ENCODE assay signal across 8 cellular contexts in genomic region chr21:32727478-32727727, GRCh38. TPM values are rescaled to one million over a fixed set of nuclear protein-coding genes. Genes with fewer than 3 reads are reported as not detected.
DNase-seq lines count a peak whose midpoint lies in the region; ATAC-seq, FAIRE-seq and TF ChIP-seq lines count a peak whose summit lies in the region.

No MANE protein-coding gene starts in this region.

- H3K27ac ChIP-seq in SK-N-SH (ENCODE audit: low read depth in 2 of 2, low read length in 1 of 2): peak overlapping the region; percentile 79 to 81
- H3K27ac ChIP-seq in HepG2 (ENCODE audit: extremely low read length, insufficient read depth, low read length): peak overlapping the region; percentile 84
- H3K27ac ChIP-seq in tibial nerve: peak overlapping the region; percentile 41 to 91 (median 86)

- H3K9me3 ChIP-seq in SK-N-SH: no peaks in the 10 kb centered on the region
- no peaks in the 10 kb centered on the region for H3K9me3 ChIP-seq in adipocyte (ENCODE audit: control insufficient read depth, low read length)
- H3K9me3 ChIP-seq in HepG2 (ENCODE audit: low read length): no peaks in the 10 kb centered on the region
- H3K9me3 ChIP-seq in tibial nerve: no peaks in the 10 kb centered on the region

- no peaks in the 10 kb centered on the region for H3F3A ChIP-seq in SK-N-SH (replicated peaks; ENCODE audit: insufficient read depth)

- FAIRE-seq in HepG2 (lab: Jason Lieb, UNC): no peak

- in situ Hi-C loops in HepG2 (cut with HindIII; ENCODE audit: extremely low pct_ligation_motif_present, low pct_unique_long_range_greater_than_20kb): loop anchor here (5.0 kb wide), 1 partner anchor 45 kb away; the partner anchor contains the start of gene PAXBP1

- H3K27me3 ChIP-seq in SK-N-SH (ENCODE audit: insufficient read depth) (no peaks in the 10 kb centered on the region), adipocyte (replicated peaks; ENCODE audit: control insufficient read depth, insufficient read depth, low read length) (no peaks in the 10 kb centered on the region), HepG2 (ENCODE audit: control insufficient read depth in 1 of 2, insufficient read depth in 2 of 2, low read length in 2 of 2) (no peaks in the 10 kb centered on the region; a peak in 1 of 5 replicates), tibial nerve (no peaks in the 10 kb centered on the region)

- H3K79me2 ChIP-seq in SK-N-SH (ENCODE audit: insufficient read depth) (peaks cover 17% of the 10 kb centered on the region), HepG2 (ENCODE audit: insufficient read depth, low read length) (no peaks in the 10 kb centered on the region)

- 0% methylated on average over 13 of the region's 29 CpGs for WGBS in SK-N-SH (ENCODE audit: low lambda C conversion rate)
- WGBS in HepG2 (ENCODE audit: low lambda C conversion rate): 0% methylated on average over 5 of the region's 29 CpGs
- WGBS in tibial nerve, 2 donors: 0% methylated on average over 6 to 29 of the region's 29 CpGs

- TF ChIP-seq EP300 in SK-N-SH (IDR thresholded peaks at IDR 0.05; ENCODE audit: borderline replicate concordance in 1 of 2, low read depth in 1 of 2, low read length in 1 of 2): no peak
- TF ChIP-seq EP300 in HepG2 (IDR thresholded peaks at IDR 0.05; ENCODE audit: low read depth in 2 of 2, low read length in 2 of 2): no peak
- TF ChIP-seq EP300 in HepG2 (CRISPR knock-in tag; IDR thresholded peaks at IDR 0.05; ENCODE audit: borderline replicate concordance): no peak
- TF ChIP-seq EP300 in tibial nerve (IDR thresholded peaks at IDR 0.05): no peak

- H3K4me3 ChIP-seq in SK-N-SH (ENCODE audit: low read depth in 2 of 2, low read length in 1 of 2) (peak overlapping the region; percentile 83 to 94), adipocyte (ENCODE audit: low read length) (peak overlapping the region; percentile 93), HepG2 (replicated peaks in 1 of 3; ENCODE audit: insufficient read depth in 1 of 3, low read depth in 2 of 3, low read length in 3 of 3) (peak overlapping the region; percentile 76 to 94 (median 91)), tibial nerve (peak overlapping the region; percentile 74 to 96 (median 92))

- ATAC-seq in SK-N-SH treated with all-trans-retinoic acid at 6 μM for 48 hours (no peak), HG03159 (IDR thresholded peaks at IDR 0.05; ENCODE audit: unreplicated experiment) (peak; percentile 17), HepG2 (peak; percentile 52)

- no peak for TF ChIP-seq CTCF in SK-N-SH (IDR thresholded peaks at IDR 0.05)
- no peak for TF ChIP-seq CTCF in HepG2 (CRISPR knock-in tag; IDR thresholded peaks at IDR 0.05)
- TF ChIP-seq CTCF in tibial nerve (IDR thresholded peaks at IDR 0.05): no peak

- H4K20me1 ChIP-seq in SK-N-SH (ENCODE audit: insufficient read depth): no peaks in the 10 kb centered on the region
- no peaks in the 10 kb centered on the region for H4K20me1 ChIP-seq in HepG2 (ENCODE audit: insufficient read depth, low read length)

- H3K4me2 ChIP-seq in SK-N-SH: peak overlapping the region; percentile 86
- H3K4me2 ChIP-seq in HepG2 (ENCODE audit: low read depth, low read length): peak overlapping the region; percentile 75

- peak overlapping the region; percentile 95 for H2AFZ ChIP-seq in SK-N-SH (ENCODE audit: low read depth)
- peak overlapping the region; percentile 71 for H2AFZ ChIP-seq in HepG2 (ENCODE audit: low read length)

- TF ChIP-seq POLR2A in HepG2 (IDR thresholded peaks at IDR 0.05; ENCODE audit: insufficient read depth in 1 of 2, low read depth in 2 of 2, low read length in 2 of 2) (no peak), tibial nerve (IDR thresholded peaks at IDR 0.05) (no peak)

- TF ChIP-seq RAD21 in SK-N-SH (IDR thresholded peaks at IDR 0.05; ENCODE audit: low read length): no peak
- no peak for TF ChIP-seq RAD21 in HepG2 (CRISPR knock-in tag; IDR thresholded peaks at IDR 0.05)

- POLR2A ChIA-PET in SK-N-SH (lab: Yijun Ruan, JAX): interaction anchor here (0.7 to 1.5 kb wide), 5 partner anchors 11 to 115 kb away, joined by 3 to 11 read pairs (median 4); partner anchors contain the start of genes CFAP298 and PAXBP1
- POLR2A ChIA-PET in HepG2 (lab: Yijun Ruan, JAX): interaction anchor here (0.7 to 3.2 kb wide), 11 partner anchors 9 to 995 kb away, joined by 3 to 31 read pairs (median 4); partner anchors contain the start of genes CFAP298, DONSON, IFNAR1 and PAXBP1

- H3K4me1 ChIP-seq in SK-N-SH (ENCODE audit: control insufficient read depth in 1 of 2, insufficient read depth in 2 of 2, low read depth in 1 of 2, low read length in 1 of 2) (peaks cover 0 to 14% of the 10 kb centered on the region in 2 experiments; a peak in 2 of 4 replicates), adipocyte (ENCODE audit: control insufficient read depth, insufficient read depth, low read length) (peaks cover 7% of the 10 kb centered on the region), HepG2 (ENCODE audit: insufficient read depth, low read length) (peaks cover 15% of the 10 kb centered on the region; the same call in 1 of the 2 replicates), tibial nerve (peaks cover 4 to 34% (median 5%) of the 10 kb centered on the region in 4 donors)

- no TSS peak for BruUV-seq in HepG2 (replicated peaks; lab: Mats Ljungman, UMichigan)

- H3K36me3 ChIP-seq in SK-N-SH (replicated peaks in 1 of 2; ENCODE audit: control insufficient read depth in 1 of 2, insufficient read depth in 2 of 2, low read length in 1 of 2): peaks cover 2 to 11% of the 10 kb centered on the region in 2 experiments
- H3K36me3 ChIP-seq in adipocyte (ENCODE audit: control insufficient read depth, insufficient read depth, low read length, severe bottlenecking): peaks cover under 1% of the 10 kb centered on the region
- H3K36me3 ChIP-seq in HepG2 (replicated peaks in 1 of 2; ENCODE audit: control insufficient read depth in 1 of 2, insufficient read depth in 2 of 2, low read length in 2 of 2): no peaks in the 10 kb centered on the region
- H3K36me3 ChIP-seq in tibial nerve: peaks cover 0 to 16% (median 0%) of the 10 kb centered on the region in 3 donors

- intact Hi-C loops in HepG2 (cut with micrococcal nuclease; ENCODE audit: unreplicated experiment): loop anchor here (5.0 kb wide), 2 partner anchors 40 to 75 kb away; no protein-coding TSS in a partner anchor

- CTCF ChIA-PET in SK-N-SH (lab: Yijun Ruan, JAX) (interaction anchor here (0.7 to 1.9 kb wide), 6 partner anchors 10 to 116 kb away, joined by 3 to 8 read pairs (median 4); partner anchors contain the start of gene CFAP298), HepG2 (lab: Yijun Ruan, JAX; ENCODE audit: low intra/inter-chr PET ratio, low total read pairs) (no interaction called here)

- no peaks in the 10 kb centered on the region for H3K9me2 ChIP-seq in SK-N-SH

- DNase-seq in SK-N-SH (no peak), adipocyte (ENCODE audit: low read depth) (no peak), HepG2 (ENCODE audit: low spot score) (no peak), tibial nerve (ENCODE audit: low spot score in 2 of 2) (no peak), SK-N-DZ (ENCODE audit: low spot score) (no peak)
- no peak for DNase-seq in stimulated activated CD8-positive, alpha-beta memory T cell treated with anti-CD3 and anti-CD28 coated beads, Interleukin-4, amount 100 ng/mL, for 48 hours

- H3K9ac ChIP-seq in SK-N-SH (peak overlapping the region; percentile 68), adipocyte (ENCODE audit: low read length) (peak overlapping the region; percentile 90), HepG2 (ENCODE audit: insufficient read depth, low read depth, low read length) (peak overlapping the region; percentile 79)

RNA-seq across cellular contexts. Expression of gene SYNJ1, which starts 0.4 kb away (rescaled TPM):
- 3.3 TPM in 2 replicates for polyA plus RNA-seq in SK-N-SH (2012; rRNA removed)
- polyA plus RNA-seq in SK-N-SH (2012; cell fraction: cytosol; rRNA removed): 4.5 and 4.7 TPM in 2 replicates
- 8.8 and 11.7 TPM in 2 replicates for polyA plus RNA-seq in SK-N-SH (2012; cell fraction: nucleus; rRNA removed)
- total RNA-seq in HepG2 (2016; rRNA removed; fragmentation: Illumina TruSeq; extraction: Trizol): 2.7 and 6.4 TPM in 2 replicates
- 0.79 and 0.81 TPM in 2 replicates for total RNA-seq in HepG2 (2016; cell fraction: cytosol; rRNA removed; fragmentation: Illumina TruSeq; extraction: Trizol; ENCODE audit: low read depth)
- 2.8 and 6.0 TPM in 2 replicates for total RNA-seq in HepG2 (2016; cell fraction: insoluble cytoplasmic fraction; rRNA removed; fragmentation: Illumina TruSeq; extraction: Trizol)
- total RNA-seq in HepG2 (2016; cell fraction: membrane; rRNA removed; fragmentation: Illumina TruSeq; extraction: Trizol): 1.4 and 2.0 TPM in 2 replicates
- total RNA-seq in HepG2 (2016; cell fraction: nucleus; rRNA removed; fragmentation: Illumina TruSeq; extraction: Trizol): 5.3 and 5.5 TPM in 2 replicates
- polyA plus RNA-seq in HepG2 (2011; rRNA removed): 1.7 and 2.0 TPM in 2 replicates
- polyA plus RNA-seq in HepG2 (2011; cell fraction: cytosol; rRNA removed): 0.87 and 1.2 TPM in 2 replicates
- 5.9 and 6.7 TPM in 2 replicates for polyA plus RNA-seq in HepG2 (2011; cell fraction: nucleus; rRNA removed)
- 3.2 and 3.6 TPM in 2 replicates for polyA plus RNA-seq in HepG2 (2012)
- 0.16 and 0.20 TPM in 2 replicates for polyA plus RNA-seq in HepG2 (2016; cell fraction: cytosol; fragmentation: Illumina TruSeq; extraction: Trizol; ENCODE audit: low read depth)
- polyA plus RNA-seq in HepG2 (2016; cell fraction: insoluble cytoplasmic fraction; fragmentation: Illumina TruSeq; extraction: Trizol; ENCODE audit: low read depth): 3.7 and 5.3 TPM in 2 replicates
- 0.62 and 0.63 TPM in 2 replicates for polyA plus RNA-seq in HepG2 (2016; cell fraction: membrane; fragmentation: Illumina TruSeq; extraction: Trizol; ENCODE audit: low read depth)
- 8.5 and 10.3 TPM in 2 replicates for polyA plus RNA-seq in HepG2 (2016; cell fraction: nucleus; fragmentation: Illumina TruSeq; extraction: Trizol; ENCODE audit: insufficient read depth, low read depth)
- polyA minus RNA-seq in HepG2 (2011; rRNA and poly(A)+ RNA removed; ENCODE audit: low replicate concordance): 3.5 and 10.1 TPM in 2 replicates
- 2.1 and 2.3 TPM in 2 replicates for polyA minus RNA-seq in HepG2 (2011; cell fraction: cytosol; rRNA and poly(A)+ RNA removed)
- polyA minus RNA-seq in HepG2 (2011; cell fraction: nucleus; rRNA and poly(A)+ RNA removed): 7.3 and 11.2 TPM in 2 replicates
- total RNA-seq in tibial nerve: 10 to 100 TPM in 3 of 4 donors, 1 to 10 TPM in 1; 8.0 to 21.4 (median 13.3) TPM
- polyA plus RNA-seq in SK-N-DZ (2014; cell fraction: cytosol; rRNA removed): 2.1 and 5.2 TPM in 2 replicates
- polyA plus RNA-seq in SK-N-DZ (2014; cell fraction: nucleus; rRNA removed): 8.7 and 16.8 TPM in 2 replicates

RNA-seq across cellular contexts. Expression of gene PAXBP1, which starts 44.2 kb away (rescaled TPM):
- 9.4 and 11.6 TPM in 2 replicates for polyA plus RNA-seq in SK-N-SH (2012; rRNA removed)
- polyA plus RNA-seq in SK-N-SH (2012; cell fraction: cytosol; rRNA removed): 5.7 and 6.7 TPM in 2 replicates
- 27.7 and 55.9 TPM in 2 replicates for polyA plus RNA-seq in SK-N-SH (2012; cell fraction: nucleus; rRNA removed)
- total RNA-seq in HepG2 (2016; rRNA removed; fragmentation: Illumina TruSeq; extraction: Trizol): 24.6 and 40.8 TPM in 2 replicates
- total RNA-seq in HepG2 (2016; cell fraction: cytosol; rRNA removed; fragmentation: Illumina TruSeq; extraction: Trizol; ENCODE audit: low read depth): 6.0 and 6.9 TPM in 2 replicates
- total RNA-seq in HepG2 (2016; cell fraction: insoluble cytoplasmic fraction; rRNA removed; fragmentation: Illumina TruSeq; extraction: Trizol): 23.9 and 42.1 TPM in 2 replicates
- total RNA-seq in HepG2 (2016; cell fraction: membrane; rRNA removed; fragmentation: Illumina TruSeq; extraction: Trizol): 10.8 and 14.0 TPM in 2 replicates
- total RNA-seq in HepG2 (2016; cell fraction: nucleus; rRNA removed; fragmentation: Illumina TruSeq; extraction: Trizol): 126 TPM in 2 replicates
- polyA plus RNA-seq in HepG2 (2011; rRNA removed): 23.9 and 25.5 TPM in 2 replicates
- 3.9 and 5.3 TPM in 2 replicates for polyA plus RNA-seq in HepG2 (2011; cell fraction: cytosol; rRNA removed)
- polyA plus RNA-seq in HepG2 (2011; cell fraction: nucleus; rRNA removed): 69.2 and 76.4 TPM in 2 replicates
- polyA plus RNA-seq in HepG2 (2012): 28.4 and 30.9 TPM in 2 replicates
- 2.1 and 2.6 TPM in 2 replicates for polyA plus RNA-seq in HepG2 (2016; cell fraction: cytosol; fragmentation: Illumina TruSeq; extraction: Trizol; ENCODE audit: low read depth)
- 21.0 and 23.0 TPM in 2 replicates for polyA plus RNA-seq in HepG2 (2016; cell fraction: insoluble cytoplasmic fraction; fragmentation: Illumina TruSeq; extraction: Trizol; ENCODE audit: low read depth)
- polyA plus RNA-seq in HepG2 (2016; cell fraction: membrane; fragmentation: Illumina TruSeq; extraction: Trizol; ENCODE audit: low read depth): 6.7 and 6.8 TPM in 2 replicates
- polyA plus RNA-seq in HepG2 (2016; cell fraction: nucleus; fragmentation: Illumina TruSeq; extraction: Trizol; ENCODE audit: insufficient read depth, low read depth): 139 and 142 TPM in 2 replicates
- polyA minus RNA-seq in HepG2 (2011; rRNA and poly(A)+ RNA removed; ENCODE audit: low replicate concordance): 8.9 and 18.9 TPM in 2 replicates
- 6.8 and 11.3 TPM in 2 replicates for polyA minus RNA-seq in HepG2 (2011; cell fraction: cytosol; rRNA and poly(A)+ RNA removed)
- polyA minus RNA-seq in HepG2 (2011; cell fraction: nucleus; rRNA and poly(A)+ RNA removed): 155 and 174 TPM in 2 replicates
- 10 to 100 TPM; 52.4 to 86.1 (median 81.1) TPM for total RNA-seq in tibial nerve
- polyA plus RNA-seq in SK-N-DZ (2014; cell fraction: cytosol; rRNA removed): 44.3 and 47.0 TPM in 2 replicates
- polyA plus RNA-seq in SK-N-DZ (2014; cell fraction: nucleus; rRNA removed): 399 and 504 TPM in 2 replicates

Comparison
In these comparisons a context has a peak if more than half of its experiments do, and no peak if none do; other contexts are left out.
1. Of the 25 proteins assayed by ChIP-seq in both HepG2 and SK-N-SH: peak only in HepG2: SIN3A; only in SK-N-SH: none; in both: none; in neither: 24.